29 cellular contexts compared by ENCODE assay signal in the genomic region with DNA sequence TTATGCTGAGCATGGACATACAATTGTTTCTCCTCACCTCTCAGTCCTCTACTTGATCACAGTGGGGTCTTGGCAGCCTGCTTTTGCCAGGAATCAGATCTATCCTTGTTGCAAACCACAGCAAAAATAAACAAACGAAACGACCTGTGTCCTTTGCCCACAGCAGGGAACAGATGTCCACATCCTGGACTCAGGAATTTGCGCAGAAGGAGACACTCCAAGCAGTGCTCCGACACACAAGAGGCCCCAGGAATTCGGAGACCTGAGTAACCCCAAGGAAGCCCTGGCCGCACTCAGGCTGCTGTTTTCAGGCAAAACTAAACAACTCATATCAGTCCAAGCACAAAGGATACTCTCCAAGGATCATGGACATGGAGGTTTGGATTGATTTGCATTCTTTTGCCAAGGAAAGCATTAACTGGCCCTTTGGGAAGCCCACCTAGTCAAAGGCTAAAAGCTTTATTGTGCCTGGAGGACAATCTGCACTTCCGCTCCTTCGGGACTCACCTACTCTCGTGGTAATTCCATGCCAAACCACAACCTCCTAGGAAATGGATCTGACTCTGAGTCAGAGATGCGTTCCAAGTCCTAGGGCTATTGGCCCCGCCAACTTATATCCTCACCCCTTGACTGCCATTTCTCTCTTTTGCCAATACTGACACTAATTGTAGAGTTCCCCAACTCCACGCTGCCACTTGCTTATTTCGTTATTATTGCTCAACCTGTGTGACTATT.
DNase-seq lines count a peak whose midpoint lies in the region; ATAC-seq and TF ChIP-seq lines count a peak whose summit lies in the region.
"Had no signal": no experiment of that assay in that cellular context is flagged by ENCODE, and none has a peak within 500 bp of the region (broad histone marks: within the 10 kb centered on the region; RNA-seq: fewer than 3 reads in every experiment).

No MANE protein-coding gene starts in this region.

- H3K36me3 Mint-ChIP-seq in effector memory CD8-positive, alpha-beta T cell (ENCODE audit: insufficient read depth), result no peaks in the 10 kb centered on the region

- no peaks in the 10 kb centered on the region for H3K4me1 Mint-ChIP-seq in effector memory CD8-positive, alpha-beta T cell (ENCODE audit: low read depth in 2 of 2)
- H3K4me1 Mint-ChIP-seq: activated CD4-positive, alpha-beta memory T cell treated with anti-CD3 and anti-CD28 coated beads, Interleukin-2, amount 10 ng/mL, durations not matched to agents 7 days and 5 days had no signal

- H3K4me3 Mint-ChIP-seq in effector memory CD8-positive, alpha-beta T cell, result no peak overlapping the region
- H3K4me3 Mint-ChIP-seq: activated CD4-positive, alpha-beta memory T cell treated with anti-CD3 and anti-CD28 coated beads, Interleukin-2, amount 10 ng/mL, durations not matched to agents 7 days and 5 days; HFFc6 had no signal

- no peak for ATAC-seq in effector memory CD8-positive, alpha-beta T cell (replicated peaks)
- ATAC-seq: stimulated activated naive CD8-positive, alpha-beta T cell treated with anti-CD3 and anti-CD28 coated beads, Interleukin-15, Interleukin-2, amounts not matched to agents 100 U/mL and 50 U/mL, for 24 hours had no signal

- H3K9me3 Mint-ChIP-seq in effector memory CD8-positive, alpha-beta T cell, result peaks cover 14 to 23% of the 10 kb centered on the region in 2 donors

- CTCF ChIA-PET in GM10248 (lab: Yijun Ruan, JAX), result interaction anchor here (1.3 kb wide), 1 partner anchor 13 kb away, joined by 3 read pairs; no protein-coding TSS in a partner anchor

- in situ Hi-C loops in astrocyte of the cerebellum (cut with HindIII; ENCODE audit: low sequenced_read_pairs), result no loop called here

- peak; percentile 15 to 26 for DNase-seq in NOMO-1 (lab: John Stamatoyannopoulos, UW; ENCODE audit: unreplicated experiment in 2 of 2)
- DNase-seq in NOMO-1 treated with dmso at 0.1 percent for 144 hours (lab: John Stamatoyannopoulos, UW; ENCODE audit: unreplicated experiment), result no peak
- peak; percentile 90 for DNase-seq in astrocyte of the cerebellum (ENCODE audit: low read depth)
- DNase-seq in islet precursor cell, result peak; percentile 77
- DNase-seq in mesenteric fat pad (ENCODE audit: low spot score), result no peak
- no peak for DNase-seq in GM10248 (ENCODE audit: extremely low spot score)
- DNase-seq in activated naive CD4-positive, alpha-beta T cell (lab: John Stamatoyannopoulos, UW), result no peak
- DNase-seq in effector memory CD8-positive, alpha-beta T cell, result no peak
- DNase-seq: activated CD4-positive, alpha-beta memory T cell treated with anti-CD3 and anti-CD28 coated beads, Interleukin-2, amount 10 ng/mL, durations not matched to agents 7 days and 5 days; activated CD4-positive, CD25-positive, alpha-beta regulatory T cell; activated effector memory CD4-positive, alpha-beta T cell treated with Interleukin-2 at 50 U/mL for 16 hours; caudate nucleus; DMS53; dorsolateral prefrontal cortex; foreskin fibroblast; HFFc6; hypothalamus; Kasumi-1; kidney; NCI-H1417 treated with DMSO at 0.1 percent for 48 hours; NCI-H510A; NK-92 treated with Interleukin-12 subunit alpha and Interleukin-12 subunit beta, amount 100 ng/mL, for 24 hours; nucleus accumbens; retina; RPMI8226; stimulated activated CD4-positive, alpha-beta T cell treated with anti-CD3 and anti-CD28 coated beads, Interleukin-2, amount 100 ng/mL, for 48 hours; stimulated activated naive CD8-positive, alpha-beta T cell treated with anti-CD3 and anti-CD28 coated beads, Interleukin-15, Interleukin-2, amounts not matched to agents 100 U/mL and 50 U/mL, for 24 hours; T-helper 9 cell had no signal

- H3K27ac Mint-ChIP-seq in effector memory CD8-positive, alpha-beta T cell, result no peak overlapping the region
- H3K27ac Mint-ChIP-seq: activated CD4-positive, alpha-beta memory T cell treated with anti-CD3 and anti-CD28 coated beads, Interleukin-2, amount 10 ng/mL, durations not matched to agents 7 days and 5 days; HFFc6 had no signal

- TF ChIP-seq CTCF in astrocyte of the cerebellum (IDR thresholded peaks at IDR 0.05; ENCODE audit: low read depth, low read length, missing control alignments), result no peak
- TF ChIP-seq CTCF in GM10248 (IDR thresholded peaks at IDR 0.05; ENCODE audit: control extremely low read depth, extremely low read depth, low read depth, missing control alignments), result no peak

- H3K27me3 Mint-ChIP-seq in effector memory CD8-positive, alpha-beta T cell, result no peaks in the 10 kb centered on the region
- H3K27me3 Mint-ChIP-seq: activated CD4-positive, alpha-beta memory T cell treated with anti-CD3 and anti-CD28 coated beads, Interleukin-2, amount 10 ng/mL, durations not matched to agents 7 days and 5 days had no signal

- POLR2A ChIA-PET in GM10248 (lab: Yijun Ruan, JAX), result no interaction called here

- no peak overlapping the region for H3K4me3 ChIP-seq in astrocyte of the cerebellum (ENCODE audit: low read depth, low read length)
- H3K4me3 ChIP-seq: dorsolateral prefrontal cortex, smooth muscle cell had no signal

Comparison
In these comparisons a context has a peak if more than half of its experiments do, and no peak if none do; other contexts are left out.
1. DNase-seq: peak in NOMO-1 (2 of 2), astrocyte of the cerebellum (single experiment) and islet precursor cell (single experiment); none in NOMO-1 treated with dmso at 0.1 percent for 144 hours (single experiment), mesenteric fat pad (single experiment), GM10248 (single experiment), activated naive CD4-positive, alpha-beta T cell (0 of 4) and effector memory CD8-positive, alpha-beta T cell (0 of 3).